In genomic region chr20:4601630-4602296, GRCh38 we compare ENCODE assay signal across 10 cellular contexts.
A peak's percentile ranks its signal among the peaks of the same experiment; 100 is the strongest.
DNase-seq lines count a peak whose midpoint lies in the region; ATAC-seq, FAIRE-seq and TF ChIP-seq lines count a peak whose summit lies in the region.
"Had no signal": no experiment of that assay in that cellular context is flagged by ENCODE, and none has a peak within 500 bp of the region (broad histone marks: within the 10 kb centered on the region; RNA-seq: fewer than 3 reads in every experiment).

No MANE protein-coding gene starts in this region.

- no peaks in the 10 kb centered on the region for H3K36me3 ChIP-seq in bronchial epithelial cell (ENCODE audit: control insufficient read depth, insufficient read depth, low read length)
- H3K36me3 ChIP-seq in mesendoderm (ENCODE audit: control insufficient read depth, insufficient read depth, low read length) = no peaks in the 10 kb centered on the region

- no peak overlapping the region for H4K8ac ChIP-seq in mesendoderm (ENCODE audit: low read depth, low read length)

- no peak for ATAC-seq in GM18907 (IDR thresholded peaks at IDR 0.05; ENCODE audit: unreplicated experiment)
- ATAC-seq: effector memory CD8-positive, alpha-beta T cell had no signal

- H3K27me3 ChIP-seq in bronchial epithelial cell (ENCODE audit: control insufficient read depth, insufficient read depth, low read length) (no peaks in the 10 kb centered on the region), mesendoderm (ENCODE audit: insufficient read depth, low read length, poor library complexity) (no peaks in the 10 kb centered on the region)

- no peak overlapping the region for H3K27ac ChIP-seq in mesendoderm (ENCODE audit: low read depth, low read length)

- CTCF ChIA-PET in HEK293T (lab: Yijun Ruan, JAX) = interaction anchor here (0.6 kb wide), 1 partner anchor 480 kb away, joined by 4 read pairs; no protein-coding TSS in a partner anchor

- no peak overlapping the region for H3K9ac ChIP-seq in mesendoderm (ENCODE audit: low read length)

- H2BK5ac ChIP-seq in mesendoderm (ENCODE audit: low read length) = no peak overlapping the region

- H3K4ac ChIP-seq in mesendoderm (ENCODE audit: low read depth, low read length) = no peak overlapping the region

- POLR2A ChIA-PET in HEK293T (lab: Yijun Ruan, JAX) = no interaction called here

- no peak for TF ChIP-seq CTCF in bronchial epithelial cell (IDR thresholded peaks at IDR 0.05; ENCODE audit: insufficient read depth, low read length, severe bottlenecking)

- WGBS in mesendoderm (ENCODE audit: extremely low coverage, insufficient coverage, low lambda C conversion rate) = no CpG with 5 or more reads among the region's 8 CpGs

- H2BK15ac ChIP-seq in mesendoderm (replicated peaks; ENCODE audit: low read depth) = no peak overlapping the region

- H3K79me2 ChIP-seq in mesendoderm (ENCODE audit: control insufficient read depth, insufficient read depth, low read length) = no peaks in the 10 kb centered on the region

- H2AK5ac ChIP-seq in mesendoderm (ENCODE audit: low read length) = no peak overlapping the region

- H3K79me1 ChIP-seq in mesendoderm (ENCODE audit: low read length) = no peaks in the 10 kb centered on the region

- no peak overlapping the region for H3K4me2 ChIP-seq in mesendoderm (ENCODE audit: low read length)

- no peak overlapping the region for H2BK120ac ChIP-seq in mesendoderm (ENCODE audit: low read depth, low read length)

- no peak overlapping the region for H3K56ac ChIP-seq in mesendoderm (ENCODE audit: low read length)

- no peak overlapping the region for H4K5ac ChIP-seq in mesendoderm (ENCODE audit: low read length)

- no peak overlapping the region for H3K4me3 ChIP-seq in bronchial epithelial cell (ENCODE audit: low read depth, low read length)
- H3K4me3 ChIP-seq in mesendoderm (ENCODE audit: low read length) = no peak overlapping the region

- peak overlapping the region; percentile 24 for H3K23ac ChIP-seq in mesendoderm (ENCODE audit: low read length)

- no peak overlapping the region for H3K18ac ChIP-seq in mesendoderm (ENCODE audit: low read length)

- FAIRE-seq in bronchial epithelial cell (lab: Jason Lieb, UNC) = no peak

- DNase-seq in AG20443 (ENCODE audit: low spot score) = peak; percentile 28
- peak; percentile 70 for DNase-seq in NCI-H1105 treated with DMSO at 0.1 percent for 48 hours (lab: John Stamatoyannopoulos, UW)
- peak; percentile 60 for DNase-seq in bronchial epithelial cell (ENCODE audit: low read depth)
- no peak for DNase-seq in mesendoderm
- no peak for DNase-seq in HEK293T (ENCODE audit: extremely low spot score)
- DNase-seq in OCI-M1 (lab: John Stamatoyannopoulos, UW) = no peak
- DNase-seq in GM19240 (ENCODE audit: insufficient read length, low spot score) = no peak
- DNase-seq: CD4-positive, CD25-positive, alpha-beta regulatory T cell; effector memory CD8-positive, alpha-beta T cell had no signal

- H3K4me1 ChIP-seq in mesendoderm (ENCODE audit: control insufficient read depth, low read depth, low read length) = no peaks in the 10 kb centered on the region

TF ChIP-seq in HEK293T, 16 proteins besides CTCF, POLR2A, EP300 and RAD21:
- TF ChIP-seq FOXM1 (IDR thresholded peaks at IDR 0.05; ENCODE audit: borderline replicate concordance) (no peak), ARNT (IDR thresholded peaks at IDR 0.05) (no peak), SUZ12 (IDR thresholded peaks at IDR 0.05) (no peak), LEF1 (IDR thresholded peaks at IDR 0.05; ENCODE audit: borderline replicate concordance) (no peak), CTBP1 (IDR thresholded peaks at IDR 0.05; ENCODE audit: borderline replicate concordance) (no peak), PKNOX1 (IDR thresholded peaks at IDR 0.05) (no peak), ZNF384 (IDR thresholded peaks at IDR 0.05) (no peak), FOXK2 (IDR thresholded peaks at IDR 0.05) (no peak), SP1 (IDR thresholded peaks at IDR 0.05) (no peak), HDGF (IDR thresholded peaks at IDR 0.05; ENCODE audit: borderline replicate concordance) (no peak), FOXA1 (IDR thresholded peaks at IDR 0.05) (no peak), L3MBTL2 (conservative IDR thresholded peaks at IDR 0.05) (no peak), ELF4 (IDR thresholded peaks at IDR 0.05) (no peak)

Comparison
In these comparisons a context has a peak if more than half of its experiments do, and no peak if none do; other contexts are left out.
1. DNase-seq: peak in AG20443 (single experiment), NCI-H1105 treated with DMSO at 0.1 percent for 48 hours (single experiment) and bronchial epithelial cell (single experiment); none in mesendoderm (single experiment), HEK293T (single experiment), OCI-M1 (single experiment) and GM19240 (single experiment).